ENCODE assay signal across 16 cellular contexts in the genomic region with DNA sequence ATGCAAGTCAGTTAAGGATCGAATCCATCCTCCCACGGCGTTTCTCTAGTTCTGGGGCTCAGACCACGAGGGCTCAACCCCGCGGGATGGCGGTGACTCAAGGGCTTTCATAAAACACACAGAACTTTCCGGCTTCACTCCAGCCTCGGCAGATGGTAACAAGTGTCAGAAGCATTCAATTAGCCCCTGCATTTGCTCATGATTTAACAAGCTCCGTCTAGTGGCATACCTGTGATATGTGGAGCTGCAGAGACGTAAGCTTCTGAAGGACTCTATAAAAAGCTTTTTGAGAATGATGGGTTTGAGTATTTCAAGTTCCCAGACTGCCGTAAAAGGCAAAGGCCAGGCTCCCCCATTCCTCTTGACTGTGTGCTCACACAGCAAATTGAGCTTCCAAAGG.
DNase-seq lines count a peak whose midpoint lies in the region; ATAC-seq and TF ChIP-seq lines count a peak whose summit lies in the region.
"Had no signal": no experiment of that assay in that cellular context is flagged by ENCODE, and none has a peak within 500 bp of the region (broad histone marks: within the 10 kb centered on the region; RNA-seq: fewer than 3 reads in every experiment).

No MANE protein-coding gene starts in this region.

- ATAC-seq in GM18868 (IDR thresholded peaks at IDR 0.05; ENCODE audit: unreplicated experiment): no peak
- no peak for ATAC-seq in GM19035 (IDR thresholded peaks at IDR 0.05; ENCODE audit: unreplicated experiment)
- ATAC-seq in HG03565 (IDR thresholded peaks at IDR 0.05; ENCODE audit: unreplicated experiment): no peak
- ATAC-seq: activated CD4-positive, alpha-beta T cell treated with anti-CD3 and anti-CD28 coated beads for 36 hours; activated T-cell treated with anti-CD3 and anti-CD28 coated beads, Interleukin-2, amount 50 U/mL, for 72 hours; gastrocnemius medialis; right lobe of liver had no signal

- no peaks in the 10 kb centered on the region for H3K27me3 ChIP-seq in testis
- H3K27me3 ChIP-seq: right lobe of liver had no signal

- WGBS in testis, 2 donors: 66 to 69% methylated on average over 12 of the region's 12 CpGs

- H3K9me3 ChIP-seq in testis: no peaks in the 10 kb centered on the region
- H3K9me3 ChIP-seq: gastrocnemius medialis, right lobe of liver had no signal

- H3K36me3 ChIP-seq in testis (ENCODE audit: low read depth, missing control alignments): no peaks in the 10 kb centered on the region
- H3K36me3 ChIP-seq: gastrocnemius medialis, right lobe of liver had no signal

- TF ChIP-seq CTCF in epithelial cell of esophagus (IDR thresholded peaks at IDR 0.05; ENCODE audit: insufficient read depth, low read depth, low read length, missing control alignments) (peak; percentile 28), testis (IDR thresholded peaks at IDR 0.05) (no peak)

- no peak for TF ChIP-seq POLR2A in testis (IDR thresholded peaks at IDR 0.05)

- intact Hi-C loops in testis (cut with DNase I; ENCODE audit: low total_unique reads): no loop called here

- H3K4me1 ChIP-seq in testis: no peaks in the 10 kb centered on the region
- H3K4me1 ChIP-seq: gastrocnemius medialis, right lobe of liver had no signal

- peak; percentile 88 for DNase-seq in DMS79 treated with DMSO at 0.1 percent for 48 hours (lab: John Stamatoyannopoulos, UW)
- peak; percentile 88 for DNase-seq in NCI-H1092 treated with DMSO at 0.1 percent for 48 hours (lab: John Stamatoyannopoulos, UW)
- peak; percentile 100 for DNase-seq in NCI-H524 treated with DMSO at 0.1 percent for 48 hours (lab: John Stamatoyannopoulos, UW)
- DNase-seq in epithelial cell of esophagus (ENCODE audit: low read depth): peak; percentile 37
- DNase-seq in testis: no peak
- DNase-seq: activated CD4-positive, alpha-beta T cell treated with anti-CD3 and anti-CD28 coated beads for 36 hours; activated T-cell treated with anti-CD3 and anti-CD28 coated beads, Interleukin-2, amount 50 U/mL, for 72 hours; CD4-positive, CD25-positive, alpha-beta regulatory T cell; dorsolateral prefrontal cortex; gastrocnemius medialis; kidney; right lobe of liver; SW 1271 had no signal

- H3K4me3 ChIP-seq in epithelial cell of esophagus (ENCODE audit: low read length): no peak overlapping the region
- no peak overlapping the region for H3K4me3 ChIP-seq in testis
- H3K4me3 ChIP-seq: dorsolateral prefrontal cortex, gastrocnemius medialis, right lobe of liver had no signal

- no peak overlapping the region for H3K27ac ChIP-seq in testis
- H3K27ac ChIP-seq: dorsolateral prefrontal cortex, gastrocnemius medialis, right lobe of liver had no signal
